ENCODE assay signal across 10 cellular contexts in genomic region chr12:123916729-123917128, GRCh38. TPM values are rescaled to one million over a fixed set of nuclear protein-coding genes. Genes with fewer than 3 reads are reported as not detected.
A peak's percentile ranks its signal among the peaks of the same experiment; 100 is the strongest.
DNase-seq lines count a peak whose midpoint lies in the region; ATAC-seq and TF ChIP-seq lines count a peak whose summit lies in the region.
"Had no signal": no experiment of that assay in that cellular context is flagged by ENCODE, and none has a peak within 500 bp of the region (broad histone marks: within the 10 kb centered on the region; RNA-seq: fewer than 3 reads in every experiment).

No MANE protein-coding gene starts in this region.

- TF ChIP-seq POLR2A in esophagus squamous epithelium (IDR thresholded peaks at IDR 0.05) = no peak

- intact Hi-C loops in CD4-positive, alpha-beta T cell (cut with DNase I, micrococcal nuclease) = no loop called here
- intact Hi-C loops in esophagus squamous epithelium (cut with DNase I) = no loop called here

- POLR2A ChIA-PET in CD4-positive, alpha-beta T cell (lab: Charles Lee) = no interaction called here

- H3K4me1 ChIP-seq in RWPE2 (ENCODE audit: insufficient read depth, poor library complexity, severe bottlenecking) (no peaks in the 10 kb centered on the region), esophagus squamous epithelium (no peaks in the 10 kb centered on the region)

- H3K4me3 ChIP-seq in RWPE2 (ENCODE audit: severe bottlenecking) (no peak overlapping the region), esophagus squamous epithelium (no peak overlapping the region)

- no peaks in the 10 kb centered on the region for H3K27me3 ChIP-seq in CD4-positive, alpha-beta T cell (ENCODE audit: control insufficient read depth, insufficient read depth, low read length)
- H3K27me3 ChIP-seq in RWPE2 (ENCODE audit: insufficient read depth, poor library complexity, severe bottlenecking) = no peaks in the 10 kb centered on the region
- peaks cover 0 to 39% (median 0%) of the 10 kb centered on the region in 4 donors for H3K27me3 ChIP-seq in esophagus squamous epithelium

- DNase-seq in CD4-positive, alpha-beta T cell = peak in 3 of 10 experiments; percentile 20 to 37 (median 35)
- DNase-seq in RWPE2 (ENCODE audit: low spot score) = no peak
- peak; percentile 34 for DNase-seq in activated naive CD8-positive, alpha-beta T cell treated with anti-CD3 and anti-CD28 coated beads, Interleukin-2, amount 50 U/mL, for 16 hours (ENCODE audit: low read depth, low spot score)
- peak; percentile 75 for DNase-seq in stimulated activated CD4-positive, alpha-beta T cell treated with anti-CD3 and anti-CD28 coated beads, Interleukin-1b, Interleukin-23, amount 100 ng/mL, for 48 hours
- DNase-seq in NCI-H82 (lab: John Stamatoyannopoulos, UW) = no peak
- no peak for DNase-seq in GM10266 (ENCODE audit: extremely low spot score)
- DNase-seq in GDM1 (lab: John Stamatoyannopoulos, UW) = no peak
- DNase-seq in esophagus squamous epithelium (lab: John Stamatoyannopoulos, UW) = no peak
- DNase-seq: NCI-H187 had no signal

- TF ChIP-seq CTCF in CD4-positive, alpha-beta T cell (IDR thresholded peaks at IDR 0.05) = no peak
- TF ChIP-seq CTCF in RWPE2 (IDR thresholded peaks at IDR 0.05; ENCODE audit: poor library complexity, severe bottlenecking) (no peak), GM10266 (IDR thresholded peaks at IDR 0.05; ENCODE audit: control insufficient read depth, insufficient read depth, low read depth, missing control alignments) (no peak), esophagus squamous epithelium (IDR thresholded peaks at IDR 0.05) (no peak)

- no peak overlapping the region for H3K27ac Mint-ChIP-seq in CD4-positive, alpha-beta T cell

- ATAC-seq in CD4-positive, alpha-beta T cell (ENCODE audit: poor library complexity) = peak; percentile 29
- ATAC-seq in RWPE2 (ENCODE audit: low read depth) = peak; percentile 59

- peaks cover 9% of the 10 kb centered on the region for H3K4me1 Mint-ChIP-seq in CD4-positive, alpha-beta T cell (ENCODE audit: low read depth)

- no peak overlapping the region for H3K27ac ChIP-seq in CD4-positive, alpha-beta T cell (ENCODE audit: low read depth, low read length)
- no peak overlapping the region for H3K27ac ChIP-seq in RWPE2 (ENCODE audit: poor library complexity, severe bottlenecking)
- no peak overlapping the region for H3K27ac ChIP-seq in esophagus squamous epithelium
- H3K27ac ChIP-seq: C4-2B had no signal

- H3K4me3 Mint-ChIP-seq in CD4-positive, alpha-beta T cell = no peak overlapping the region

- H3K9me3 Mint-ChIP-seq in CD4-positive, alpha-beta T cell = no peaks in the 10 kb centered on the region

- H3K9me3 ChIP-seq in CD4-positive, alpha-beta T cell (ENCODE audit: control insufficient read depth, low read length) = no peaks in the 10 kb centered on the region
- H3K9me3 ChIP-seq in RWPE2 (ENCODE audit: severe bottlenecking) (no peaks in the 10 kb centered on the region), esophagus squamous epithelium (no peaks in the 10 kb centered on the region)

- CTCF ChIA-PET in CD4-positive, alpha-beta T cell (lab: Charles Lee) = no interaction called here

- no peaks in the 10 kb centered on the region for H3K36me3 Mint-ChIP-seq in CD4-positive, alpha-beta T cell (ENCODE audit: low read depth)

- WGBS in esophagus squamous epithelium, 2 donors = 35 to 37% methylated on average over 5 of the region's 5 CpGs

- H3K27me3 Mint-ChIP-seq in CD4-positive, alpha-beta T cell = no peaks in the 10 kb centered on the region

- no peaks in the 10 kb centered on the region for H3K36me3 ChIP-seq in RWPE2 (ENCODE audit: low read depth)
- H3K36me3 ChIP-seq in esophagus squamous epithelium = no peaks in the 10 kb centered on the region

RNA-seq across cellular contexts. Expression of gene CCDC92, which starts 55.9 kb away (rescaled TPM):
- 10 to 100 TPM; 11.5 to 12.7 TPM for total RNA-seq in CD4-positive, alpha-beta T cell
- 10 to 100 TPM in 3 of 4 donors, 1 to 10 TPM in 1; 7.2 to 16.2 (median 11.4) TPM for total RNA-seq in esophagus squamous epithelium

RNA-seq across cellular contexts. Expression of gene ZNF664, which starts 56.3 kb away (rescaled TPM):
- total RNA-seq in CD4-positive, alpha-beta T cell = 10 to 100 TPM; 13.4 to 19.0 TPM
- total RNA-seq in esophagus squamous epithelium = 100 to 1,000 TPM in 1 of 4 donors, 10 to 100 TPM in 3; 25.0 to 100 (median 40.2) TPM

Comparison
In these comparisons a context has a peak if more than half of its experiments do, and no peak if none do; other contexts are left out.
1. DNase-seq: peak in activated naive CD8-positive, alpha-beta T cell treated with anti-CD3 and anti-CD28 coated beads, Interleukin-2, amount 50 U/mL, for 16 hours (single experiment) and stimulated activated CD4-positive, alpha-beta T cell treated with anti-CD3 and anti-CD28 coated beads, Interleukin-1b, Interleukin-23, amount 100 ng/mL, for 48 hours (single experiment); none in RWPE2 (single experiment), NCI-H82 (single experiment), GM10266 (single experiment), GDM1 (single experiment) and esophagus squamous epithelium (single experiment).